In genomic region chr1:66957938-66958337, GRCh38 we compare ENCODE assay signal across 17 cellular contexts.
"Had no signal": no experiment of that assay in that cellular context is flagged by ENCODE, and none has a peak within 500 bp of the region (broad histone marks: within the 10 kb centered on the region; RNA-seq: fewer than 3 reads in every experiment).

No MANE protein-coding gene starts in this region.

- H3K27me3 Mint-ChIP-seq: naive thymus-derived CD8-positive, alpha-beta T cell; stimulated activated naive B cell treated with anti-CD40 and anti-IgM and Interleukin-4, amounts not matched to agents 10 μg/mL and 1 μg/mL and 100 μg/mL, for 72 hours had no signal

- DNase-seq: cortex of kidney; dorsolateral prefrontal cortex; effector CD8-positive, alpha-beta T cell; foreskin melanocyte; head of caudate nucleus; hippocampal formation; left colon; left ventricle myocardium superior; naive thymus-derived CD8-positive, alpha-beta T cell; posterior cingulate gyrus; spleen; stimulated activated CD4-positive, alpha-beta T cell treated with anti-CD3 and anti-CD28 coated beads, Interleukin-15, amount 100 ng/mL, for 24 hours; stimulated activated CD4-positive, alpha-beta T cell treated with anti-CD3 and anti-CD28 coated beads, Interleukin-1b, Interleukin-23, amount 100 ng/mL, for 48 hours; stimulated activated CD4-positive, alpha-beta T cell treated with anti-CD3 and anti-CD28 coated beads, Interleukin-4, amount 100 ng/mL, for 24 hours; stimulated activated naive B cell treated with anti-CD40 and anti-IgM and Interleukin-4, amounts not matched to agents 10 μg/mL and 1 μg/mL and 100 μg/mL, for 72 hours; trophoblast cell had no signal

- H3K9me3 Mint-ChIP-seq: naive thymus-derived CD8-positive, alpha-beta T cell; stimulated activated naive B cell treated with anti-CD40 and anti-IgM and Interleukin-4, amounts not matched to agents 10 μg/mL and 1 μg/mL and 100 μg/mL, for 72 hours had no signal

- H3K27ac Mint-ChIP-seq: stimulated activated naive B cell treated with anti-CD40 and anti-IgM and Interleukin-4, amounts not matched to agents 10 μg/mL and 1 μg/mL and 100 μg/mL, for 72 hours had no signal

- ATAC-seq: left colon; left ventricle myocardium superior; naive thymus-derived CD8-positive, alpha-beta T cell; sciatic nerve; stimulated activated naive B cell treated with anti-CD40 and anti-IgM and Interleukin-4, amounts not matched to agents 10 μg/mL and 1 μg/mL and 100 μg/mL, for 72 hours had no signal

- H3K4me3 Mint-ChIP-seq: naive thymus-derived CD8-positive, alpha-beta T cell; stimulated activated naive B cell treated with anti-CD40 and anti-IgM and Interleukin-4, amounts not matched to agents 10 μg/mL and 1 μg/mL and 100 μg/mL, for 72 hours had no signal
